Comparison of ENCODE assay signal across 16 cellular contexts in genomic region chr10:107032700-107033401, GRCh38.
"Had no signal": no experiment of that assay in that cellular context is flagged by ENCODE, and none has a peak within 500 bp of the region (broad histone marks: within the 10 kb centered on the region; RNA-seq: fewer than 3 reads in every experiment).

No MANE protein-coding gene starts in this region.

- H3K4me1 ChIP-seq: body of pancreas, colonic mucosa, tibial artery, uterus had no signal

- H3K36me3 ChIP-seq: colonic mucosa, tibial artery, uterus had no signal

- H3K27me3 ChIP-seq: body of pancreas, colonic mucosa, tibial artery, uterus had no signal

- H3K27ac ChIP-seq: body of pancreas, colonic mucosa, epithelial cell of prostate, tibial artery, uterus had no signal

- H3K9me3 ChIP-seq: body of pancreas, colonic mucosa, tibial artery, uterus had no signal

- DNase-seq: activated CD4-positive, alpha-beta T cell treated with anti-CD3 and anti-CD28 coated beads, Interleukin-2, amount 50 U/mL, for 4 hours; activated gamma-delta T cell treated with Interleukin-2 at 50 U/mL for 16 hours; activated T-cell treated with anti-CD3 and anti-CD28 coated beads for 4 hours; body of pancreas; colonic mucosa; endodermal cell; glutamatergic neuron; hippocampal formation; left cardiac atrium; mesenchymal stem cell; stimulated activated naive CD8-positive, alpha-beta T cell treated with anti-CD3 and anti-CD28 coated beads, Interleukin-15, Interleukin-2, amounts not matched to agents 100 U/mL and 50 U/mL, for 24 hours; substantia nigra; T-helper 17 cell; tibial artery; uterus had no signal

- H3K4me3 ChIP-seq: body of pancreas, colonic mucosa, tibial artery, uterus had no signal
